ENCODE assay signal across 6 cellular contexts in the genomic region with DNA sequence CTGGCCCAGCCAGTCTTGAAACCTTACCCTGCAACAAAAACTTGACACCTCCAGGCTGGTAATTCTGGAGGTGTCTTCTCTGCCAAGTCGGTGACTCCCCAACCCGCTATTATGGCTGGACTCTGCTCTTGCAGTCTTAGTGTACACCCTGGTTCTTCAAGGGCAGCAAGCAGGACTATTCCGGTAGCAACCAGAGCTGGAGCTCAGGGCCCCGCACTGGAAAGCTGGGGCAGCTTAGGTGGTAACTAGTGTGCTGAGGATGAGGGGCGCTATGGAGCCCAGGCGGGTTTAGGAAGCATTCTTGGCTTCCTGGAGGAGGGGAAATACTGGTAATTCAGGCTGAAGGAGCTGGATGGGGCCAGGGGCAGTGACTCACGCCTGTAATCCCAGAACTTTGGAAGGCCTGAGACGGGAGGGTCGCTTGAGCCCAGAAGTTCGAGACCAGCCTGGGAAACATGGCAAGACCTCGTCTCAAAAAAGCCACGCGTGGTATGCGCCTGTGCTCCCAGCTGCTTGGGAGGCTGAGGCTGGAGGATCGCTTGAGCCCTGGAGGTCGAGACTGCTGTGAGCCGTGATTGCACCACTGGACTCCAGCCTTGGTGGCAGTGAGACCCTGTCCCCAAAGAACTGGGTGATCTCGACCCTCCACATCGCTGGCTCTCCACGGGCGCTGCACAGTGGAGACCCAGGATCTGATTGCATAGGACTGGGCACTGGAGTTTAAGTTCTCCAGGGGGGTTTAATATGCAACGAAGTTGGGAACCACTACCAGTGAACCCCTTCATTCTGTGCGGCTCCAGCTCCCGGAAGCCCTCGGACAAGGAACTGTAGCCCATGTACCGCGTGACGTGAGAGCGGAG. TPM values are rescaled to one million over a fixed set of nuclear protein-coding genes. Genes with fewer than 3 reads are reported as not detected.
DNase-seq lines count a peak whose midpoint lies in the region; ATAC-seq and TF ChIP-seq lines count a peak whose summit lies in the region.

No MANE protein-coding gene starts in this region.

- no peak for TF ChIP-seq CTCF in fibroblast of the aortic adventitia (IDR thresholded peaks at IDR 0.05; ENCODE audit: insufficient read depth, low read length)
- peak in 2 of 5 experiments; percentile 8 to 21 for TF ChIP-seq CTCF in transverse colon (IDR thresholded peaks at IDR 0.05)

- H3K27me3 Mint-ChIP-seq in activated T-cell treated with anti-CD3 and anti-CD28 coated beads, Interleukin-2, amount 50 U/mL, for 72 hours (ENCODE audit: low read depth), result peaks cover 24% of the 10 kb centered on the region

- H3K27me3 ChIP-seq in transverse colon, result no peaks in the 10 kb centered on the region

- WGBS in transverse colon (ENCODE audit: low coverage in 1 of 2), 2 donors, result 26 to 42% methylated on average over 7 to 17 of the region's 29 CpGs

- H3K27ac Mint-ChIP-seq in activated T-cell treated with anti-CD3 and anti-CD28 coated beads, Interleukin-2, amount 50 U/mL, for 72 hours, result no peak overlapping the region

- peak overlapping the region; percentile 86 to 93 (median 89) for H3K27ac ChIP-seq in transverse colon

- TF ChIP-seq POLR2A in transverse colon (IDR thresholded peaks at IDR 0.05), result peak; percentile 91

- H3K36me3 ChIP-seq in transverse colon, result no peaks in the 10 kb centered on the region

- intact Hi-C loops in transverse colon (cut with DNase I; ENCODE audit: low total_unique reads), result loop anchor here (5.0 kb wide), 1 partner anchor 74 kb away; no protein-coding TSS in a partner anchor

- no peak for TF ChIP-seq EP300 in transverse colon (IDR thresholded peaks at IDR 0.05; ENCODE audit: low read depth)

- in situ Hi-C loops in transverse colon (cut with MboI; ENCODE audit: low pct_ligation_motif_present in 1 of 4, low pct_unique_long_range_greater_than_20kb in 1 of 4, low sequenced_read_pairs in 3 of 4), result loop anchor here in 1 of 4 donors (25.0 kb wide), 1 partner anchor 106 kb away; no protein-coding TSS in a partner anchor

- peaks cover 17 to 62% (median 49%) of the 10 kb centered on the region in 4 donors for H3K4me1 ChIP-seq in transverse colon

- no peak for ATAC-seq in activated T-cell treated with anti-CD3 and anti-CD28 coated beads, Interleukin-2, amount 50 U/mL, for 72 hours (replicated peaks in 1 of 2)
- no peak for ATAC-seq in GM21619 (IDR thresholded peaks at IDR 0.05; ENCODE audit: unreplicated experiment)
- ATAC-seq in HG03045 (IDR thresholded peaks at IDR 0.05; ENCODE audit: unreplicated experiment), result no peak

- no peak for DNase-seq in activated T-cell treated with anti-CD3 and anti-CD28 coated beads, Interleukin-2, amount 50 U/mL, for 72 hours
- DNase-seq in activated T-cell treated with anti-CD3 and anti-CD28 coated beads for 4 hours, result no peak
- DNase-seq in fibroblast of the aortic adventitia (ENCODE audit: low read depth), result peak; percentile 21
- peak; percentile 87 for DNase-seq in transverse colon

- peaks cover 12% of the 10 kb centered on the region for H3K4me1 Mint-ChIP-seq in activated T-cell treated with anti-CD3 and anti-CD28 coated beads, Interleukin-2, amount 50 U/mL, for 72 hours (ENCODE audit: low read depth)

- H3K4me3 Mint-ChIP-seq in activated T-cell treated with anti-CD3 and anti-CD28 coated beads, Interleukin-2, amount 50 U/mL, for 72 hours, result peak overlapping the region; percentile 65 to 75

- no peaks in the 10 kb centered on the region for H3K36me3 Mint-ChIP-seq in activated T-cell treated with anti-CD3 and anti-CD28 coated beads, Interleukin-2, amount 50 U/mL, for 72 hours (ENCODE audit: insufficient read depth in 2 of 2)

- H3K4me3 ChIP-seq in fibroblast of the aortic adventitia (ENCODE audit: low read depth, low read length), result peak overlapping the region; percentile 70
- peak overlapping the region; percentile 54 to 75 (median 64) for H3K4me3 ChIP-seq in transverse colon

- no peaks in the 10 kb centered on the region for H3K9me3 Mint-ChIP-seq in activated T-cell treated with anti-CD3 and anti-CD28 coated beads, Interleukin-2, amount 50 U/mL, for 72 hours

- H3K9me3 ChIP-seq in transverse colon, result no peaks in the 10 kb centered on the region

RNA-seq across cellular contexts. Expression of gene AIFM3, which starts 10.6 kb away (rescaled TPM):
- under 1 TPM in 1 of 2 donors, not detected in 1; 0.58 TPM for total RNA-seq in activated T-cell treated with anti-CD3 and anti-CD28 coated beads, Interleukin-2, amount 50 U/mL, for 72 hours
- total RNA-seq in fibroblast of the aortic adventitia (ENCODE audit: low replicate concordance) (0.45 and 1.7 TPM in 2 replicates), transverse colon (100 to 1,000 TPM; 112 to 150 (median 126) TPM)

RNA-seq across cellular contexts. Expression of gene LZTR1, which starts 25.6 kb away (rescaled TPM):
- 10 to 100 TPM; 30.6 to 42.8 TPM for total RNA-seq in activated T-cell treated with anti-CD3 and anti-CD28 coated beads, Interleukin-2, amount 50 U/mL, for 72 hours
- total RNA-seq in fibroblast of the aortic adventitia (ENCODE audit: low replicate concordance), result 27.2 and 53.5 TPM in 2 replicates
- total RNA-seq in transverse colon, result 10 to 100 TPM; 40.2 to 90.5 (median 59.3) TPM

RNA-seq across cellular contexts. Expression of gene CRKL, which starts 39.3 kb away (rescaled TPM):
- total RNA-seq in activated T-cell treated with anti-CD3 and anti-CD28 coated beads, Interleukin-2, amount 50 U/mL, for 72 hours, result 10 to 100 TPM; 70.4 to 71.5 TPM
- total RNA-seq in fibroblast of the aortic adventitia (ENCODE audit: low replicate concordance) (35.0 and 44.7 TPM in 2 replicates), transverse colon (10 to 100 TPM; 37.0 to 56.7 (median 48.6) TPM)

RNA-seq across cellular contexts. Expression of gene THAP7, which starts 45.4 kb away (rescaled TPM):
- total RNA-seq in activated T-cell treated with anti-CD3 and anti-CD28 coated beads, Interleukin-2, amount 50 U/mL, for 72 hours, result 10 to 100 TPM; 29.5 to 31.2 TPM
- total RNA-seq in fibroblast of the aortic adventitia (ENCODE audit: low replicate concordance), result 20.0 and 21.8 TPM in 2 replicates
- total RNA-seq in transverse colon, result 10 to 100 TPM; 27.0 to 51.5 (median 32.7) TPM

RNA-seq across cellular contexts. Expression of gene P2RX6, which starts 58.5 kb away (rescaled TPM):
- total RNA-seq in activated T-cell treated with anti-CD3 and anti-CD28 coated beads, Interleukin-2, amount 50 U/mL, for 72 hours, result under 1 TPM; 0.29 to 0.30 TPM
- total RNA-seq in fibroblast of the aortic adventitia (ENCODE audit: low replicate concordance) (0.63 and 5.9 TPM in 2 replicates), transverse colon (1 to 10 TPM in 1 of 4 donors, under 1 TPM in 2, not detected in 1; 0.40 to 1.7 (median 0.82) TPM)

Comparison
In these comparisons a context has a peak if more than half of its experiments do, and no peak if none do; other contexts are left out.
1. DNase-seq: peak in fibroblast of the aortic adventitia (single experiment) and transverse colon (single experiment); none in activated T-cell treated with anti-CD3 and anti-CD28 coated beads, Interleukin-2, amount 50 U/mL, for 72 hours (0 of 2) and activated T-cell treated with anti-CD3 and anti-CD28 coated beads for 4 hours (single experiment).
2. RNA of gene AIFM3, which starts 10.6 kb away (total RNA-seq): 112 to 150 TPM in transverse colon; 0.58 TPM in activated T-cell treated with anti-CD3 and anti-CD28 coated beads, Interleukin-2, amount 50 U/mL, for 72 hours and 0.45 to 1.7 TPM in fibroblast of the aortic adventitia; every median in the first group is over 10 times any median in the second.